ENCODE assay signal across 8 cellular contexts in the genomic region with DNA sequence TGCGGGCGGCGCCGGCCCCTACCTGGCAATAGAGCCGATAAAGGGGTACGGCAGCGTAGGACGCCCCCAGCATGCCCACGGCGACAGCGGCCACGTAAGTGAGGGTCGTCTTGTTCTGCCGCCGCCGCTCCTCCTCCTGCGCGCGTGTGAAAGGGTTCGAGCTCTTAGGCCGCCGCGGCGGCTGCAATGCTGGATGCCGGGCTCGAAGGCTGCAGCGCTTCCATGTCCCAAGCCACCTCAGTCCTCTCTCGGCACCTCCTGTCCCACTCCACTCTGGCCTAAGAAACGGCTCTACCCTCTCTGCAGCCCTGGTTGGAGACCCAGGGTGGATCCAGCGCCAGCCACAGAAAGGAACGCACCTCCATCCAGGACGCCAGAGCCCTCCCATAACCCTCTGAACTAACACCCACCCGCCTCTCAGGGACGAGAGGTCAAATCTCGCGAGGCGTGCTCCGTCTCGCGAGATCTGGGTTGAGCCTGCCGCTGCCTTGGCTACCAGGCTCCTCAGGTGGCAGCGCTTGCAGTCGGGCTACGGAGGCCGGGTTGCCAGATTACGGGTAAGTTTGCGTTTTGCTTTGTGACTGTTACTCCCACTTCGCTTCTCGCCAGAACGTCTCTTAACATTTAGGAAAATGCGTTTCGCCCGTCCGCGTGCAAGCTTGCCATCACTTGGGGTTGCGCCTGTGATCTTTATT. TPM values are rescaled to one million over a fixed set of nuclear protein-coding genes. Genes with fewer than 3 reads are reported as not detected.
A peak's percentile ranks its signal among the peaks of the same experiment; 100 is the strongest.
DNase-seq lines count a peak whose midpoint lies in the region; ATAC-seq lines count a peak whose summit lies in the region.

A gene with protein sequence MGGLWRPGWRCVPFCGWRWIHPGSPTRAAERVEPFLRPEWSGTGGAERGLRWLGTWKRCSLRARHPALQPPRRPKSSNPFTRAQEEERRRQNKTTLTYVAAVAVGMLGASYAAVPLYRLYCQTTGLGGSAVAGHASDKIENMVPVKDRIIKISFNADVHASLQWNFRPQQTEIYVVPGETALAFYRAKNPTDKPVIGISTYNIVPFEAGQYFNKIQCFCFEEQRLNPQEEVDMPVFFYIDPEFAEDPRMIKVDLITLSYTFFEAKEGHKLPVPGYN (minus strand): TSS at position 396 of the 695 bp plus-strand sequence. CDS start 8 bp downstream, at position 388.
Gene STXBP4 (plus strand): TSS at position 507 of the 695 bp plus-strand sequence. CDS start 17,455 bp downstream, outside the sequence.

- ATAC-seq in GM21717 (IDR thresholded peaks at IDR 0.05; ENCODE audit: unreplicated experiment): peak; percentile 97
- ATAC-seq in esophagus mucosa: peak; percentile 97

- H3K27ac ChIP-seq in mucosa of rectum (ENCODE audit: low read depth in 2 of 2, low read length in 2 of 2): peak within 1 kb of the TSS; percentile 64 to 79

- H3K27me3 ChIP-seq in mucosa of rectum (ENCODE audit: control insufficient read depth in 2 of 2, insufficient read depth in 2 of 2, low read length in 2 of 2): no peaks in the 10 kb centered on the region

- H3K4me3 ChIP-seq in Jurkat, Clone E6-1 (ENCODE audit: low read length): peak within 1 kb of the TSS; percentile 90
- H3K4me3 ChIP-seq in mucosa of rectum (ENCODE audit: low read length in 2 of 2): peak within 1 kb of the TSS; percentile 96

- peaks cover 9 to 12% of the 10 kb centered on the region in 2 donors for H3K36me3 ChIP-seq in mucosa of rectum (ENCODE audit: control insufficient read depth in 2 of 2, insufficient read depth in 2 of 2, low read length in 2 of 2)

- H3K9ac ChIP-seq in mucosa of rectum (ENCODE audit: low read depth in 1 of 2, low read length in 2 of 2): peak within 1 kb of the TSS; percentile 73 to 92

- H3K4me1 ChIP-seq in mucosa of rectum (ENCODE audit: control insufficient read depth in 2 of 2, insufficient read depth in 2 of 2, low read length in 2 of 2): peaks cover 8 to 15% of the 10 kb centered on the region in 2 donors

- DNase-seq in DMS53 treated with DMSO at 0.1 percent for 48 hours (lab: John Stamatoyannopoulos, UW; ENCODE audit: unreplicated experiment): peak; percentile 81
- peak; percentile 97 for DNase-seq in Jurkat, Clone E6-1 (ENCODE audit: low read depth, low spot score)
- DNase-seq in OCI-M1 (lab: John Stamatoyannopoulos, UW): peak; percentile 98
- DNase-seq in activated T-cell treated with anti-CD3 and anti-CD28 coated beads, Interleukin-2, amount 50 U/mL, for 1 hour: peak; percentile 94
- DNase-seq in stimulated activated CD8-positive, alpha-beta memory T cell treated with anti-CD3 and anti-CD28 coated beads, Interleukin-4, amount 100 ng/mL, for 4 hours (ENCODE audit: low read depth in 2 of 2, low spot score in 1 of 2): peak; percentile 79 to 83

- H3K9me3 ChIP-seq in mucosa of rectum (ENCODE audit: control insufficient read depth in 2 of 2, low read length in 2 of 2): no peaks in the 10 kb centered on the region

RNA-seq across cellular contexts. Expression of the first gene that starts in this region (rescaled TPM):
- 74.8 TPM for polyA plus RNA-seq in Jurkat, Clone E6-1 (2012; ENCODE audit: insufficient read depth, insufficient read length)
- total RNA-seq in esophagus mucosa: 23.5 TPM

RNA-seq across cellular contexts. Expression of gene STXBP4, which starts in this region (rescaled TPM):
- 5.8 TPM for polyA plus RNA-seq in Jurkat, Clone E6-1 (2012; ENCODE audit: insufficient read depth, insufficient read length)
- total RNA-seq in esophagus mucosa: 3.9 TPM

Comparison
In these comparisons a context has a peak if more than half of its experiments do, and no peak if none do; other contexts are left out.
1. Peak in every context shown above with its lines: DNase-seq, ATAC-seq, H3K4me3 ChIP-seq and H3K27ac ChIP-seq.